ENCODE assay signal across 10 cellular contexts in the genomic region with DNA sequence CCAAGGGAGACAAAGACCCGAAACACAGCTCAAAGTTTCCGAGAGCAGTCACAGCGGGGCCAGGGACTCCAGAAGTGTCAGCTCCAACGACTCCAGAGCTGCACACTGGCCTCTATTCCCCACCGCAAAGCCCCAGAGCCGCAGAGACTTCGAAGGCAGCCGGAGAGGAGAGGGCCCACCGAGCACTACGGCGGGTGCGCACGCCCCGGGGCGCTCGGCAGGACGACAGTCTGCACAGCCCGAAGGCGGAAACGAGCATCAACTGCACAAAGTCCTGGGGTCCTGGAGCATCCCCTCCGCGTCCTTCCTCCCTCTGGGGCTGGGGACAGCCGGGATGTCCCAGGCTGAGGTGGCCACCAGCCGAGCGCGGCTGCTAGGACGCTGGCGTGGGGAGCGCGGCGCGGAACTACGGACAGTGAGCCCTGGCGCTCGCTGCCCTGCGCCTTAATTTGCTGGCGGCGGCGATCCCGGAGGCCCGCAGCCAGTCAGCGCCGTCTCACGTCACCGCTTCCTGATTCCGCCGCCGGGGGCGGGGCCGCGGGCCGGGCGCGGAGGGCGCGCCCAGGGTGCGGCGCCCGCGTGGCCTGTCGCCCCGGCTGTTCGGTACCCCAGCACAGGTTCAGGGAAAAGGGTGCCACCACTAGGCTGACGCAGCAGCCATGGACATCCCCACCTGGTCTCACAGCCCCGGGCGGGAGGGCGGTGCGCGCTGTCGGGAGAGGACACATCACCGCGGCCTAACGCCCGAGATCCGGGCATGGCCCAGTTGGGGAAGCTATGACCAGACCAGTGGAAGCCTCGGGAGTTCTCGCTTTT. TPM values are rescaled to one million over a fixed set of nuclear protein-coding genes. Genes with fewer than 3 reads are reported as not detected.
DNase-seq lines count a peak whose midpoint lies in the region; ATAC-seq and TF ChIP-seq lines count a peak whose summit lies in the region.
"Had no signal": no experiment of that assay in that cellular context is flagged by ENCODE, and none has a peak within 500 bp of the region (broad histone marks: within the 10 kb centered on the region; RNA-seq: fewer than 3 reads in every experiment).

A gene with protein sequence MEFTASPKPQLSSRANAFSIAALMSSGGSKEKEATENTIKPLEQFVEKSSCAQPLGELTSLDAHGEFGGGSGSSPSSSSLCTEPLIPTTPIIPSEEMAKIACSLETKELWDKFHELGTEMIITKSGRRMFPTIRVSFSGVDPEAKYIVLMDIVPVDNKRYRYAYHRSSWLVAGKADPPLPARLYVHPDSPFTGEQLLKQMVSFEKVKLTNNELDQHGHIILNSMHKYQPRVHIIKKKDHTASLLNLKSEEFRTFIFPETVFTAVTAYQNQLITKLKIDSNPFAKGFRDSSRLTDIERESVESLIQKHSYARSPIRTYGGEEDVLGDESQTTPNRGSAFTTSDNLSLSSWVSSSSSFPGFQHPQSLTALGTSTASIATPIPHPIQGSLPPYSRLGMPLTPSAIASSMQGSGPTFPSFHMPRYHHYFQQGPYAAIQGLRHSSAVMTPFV (minus strand): TSS at position 421 of the 816 bp plus-strand sequence. CDS start 480 bp downstream, outside the sequence.

- no peak within 1 kb of the TSS for H2BK5ac ChIP-seq in H9 (ENCODE audit: insufficient read length, low read length)

- H3K27ac Mint-ChIP-seq in H9 (no peak within 1 kb of the TSS), T-cell (no peak within 1 kb of the TSS), neural progenitor cell (no peak within 1 kb of the TSS)

- H3K27ac ChIP-seq in H9 (ENCODE audit: insufficient read length, low read depth, low read length) (no peak within 1 kb of the TSS), neural progenitor cell (no peak within 1 kb of the TSS)

- H2BK120ac ChIP-seq in H9 (ENCODE audit: low read depth, low read length, poor library complexity, severe bottlenecking) = no peak within 1 kb of the TSS

- CTCF ChIA-PET in BJ (lab: Yijun Ruan, JAX) (no interaction called here), T-cell (lab: Charles Lee) (no interaction called here)

- H3K23ac ChIP-seq in H9 (ENCODE audit: insufficient read length, low read depth, low read length) = no peak within 1 kb of the TSS

- H2AK5ac ChIP-seq in H9 (ENCODE audit: insufficient read length, low read length) = no peak within 1 kb of the TSS

- H3K9ac ChIP-seq in H9 (ENCODE audit: extremely low read depth, insufficient read length, low read length) (no peak within 1 kb of the TSS), neural progenitor cell (no peak within 1 kb of the TSS)

- H3K79me2 ChIP-seq in H9 (ENCODE audit: insufficient read depth, low read length) (no peaks in the 10 kb centered on the region), neural progenitor cell (ENCODE audit: low read depth) (no peaks in the 10 kb centered on the region)

- no peaks in the 10 kb centered on the region for H3K36me3 ChIP-seq in BJ (ENCODE audit: control insufficient read depth, insufficient read depth, low read length)
- H3K36me3 ChIP-seq in neural progenitor cell = no peaks in the 10 kb centered on the region

- H3K18ac ChIP-seq in H9 (ENCODE audit: insufficient read length, low read depth, low read length) = no peak within 1 kb of the TSS

- POLR2A ChIA-PET in BJ (lab: Charles Lee) (no interaction called here), T-cell (lab: Charles Lee) (no interaction called here)

- DNase-seq in BJ (ENCODE audit: low read depth) = no peak
- peak; percentile 79 for DNase-seq in H9
- no peak for DNase-seq in T-cell
- DNase-seq in fibroblast of pulmonary artery (ENCODE audit: low read depth) = peak; percentile 87
- peak; percentile 91 for DNase-seq in neural progenitor cell (ENCODE audit: low spot score)

- H4K8ac ChIP-seq in H9 (replicated peaks; ENCODE audit: insufficient read length, low read depth, low read length) = no peak within 1 kb of the TSS

- H3K4me1 Mint-ChIP-seq in H9 (peaks cover 35 to 54% of the 10 kb centered on the region in 2 experiments), T-cell (peaks cover 15 to 17% (median 16%) of the 10 kb centered on the region in 3 donors), neural progenitor cell (peaks cover 16% of the 10 kb centered on the region)

- no peak for TF ChIP-seq CTCF in BJ (IDR thresholded peaks at IDR 0.05; ENCODE audit: insufficient read depth, low read depth, low read length)
- no peak for TF ChIP-seq CTCF in H9 (conservative IDR thresholded peaks at IDR 0.05)
- no peak for TF ChIP-seq CTCF in fibroblast of pulmonary artery (IDR thresholded peaks at IDR 0.05; ENCODE audit: low read length, missing control alignments)
- no peak for TF ChIP-seq CTCF in neural progenitor cell (IDR thresholded peaks at IDR 0.05)

- ATAC-seq in T-cell (replicated peaks in 1 of 4) (peak; percentile 44 to 68 (median 61)), GM21381 (IDR thresholded peaks at IDR 0.05; ENCODE audit: unreplicated experiment) (no peak), HG03135 (IDR thresholded peaks at IDR 0.05; ENCODE audit: unreplicated experiment) (no peak), HG02623 (IDR thresholded peaks at IDR 0.05; ENCODE audit: unreplicated experiment) (no peak)
- ATAC-seq: HCT116 had no signal

- peaks cover 99% of the 10 kb centered on the region for H3K27me3 Mint-ChIP-seq in H9 (ENCODE audit: low read depth)
- H3K27me3 Mint-ChIP-seq in T-cell = peaks cover 76 to 82% of the 10 kb centered on the region in 2 donors
- H3K27me3 Mint-ChIP-seq in neural progenitor cell (ENCODE audit: insufficient read depth, low read depth) = peaks cover 88% of the 10 kb centered on the region

- H3K14ac ChIP-seq in H9 (ENCODE audit: insufficient read depth, low read length) = no peak within 1 kb of the TSS; the same call in 1 of the 2 replicates

- H3K9me3 Mint-ChIP-seq in H9 (peaks cover 0 to 7% of the 10 kb centered on the region in 2 experiments; a peak in 2 of 5 replicates), T-cell (peaks cover 0 to 7% (median 3%) of the 10 kb centered on the region in 3 donors), neural progenitor cell (peaks cover 10% of the 10 kb centered on the region)

- H2BK12ac ChIP-seq in H9 (ENCODE audit: insufficient read length, low read depth, low read length) = no peak within 1 kb of the TSS

- H4K20me1 ChIP-seq in H9 (ENCODE audit: control insufficient read depth, insufficient read depth, insufficient read length) (no peaks in the 10 kb centered on the region), neural progenitor cell (ENCODE audit: low read depth) (peaks cover 96% of the 10 kb centered on the region)

- H3K4me2 ChIP-seq in H9 (ENCODE audit: insufficient read depth, insufficient read length, low read length) (peak within 1 kb of the TSS; percentile 80), neural progenitor cell (peak within 1 kb of the TSS; percentile 82)

- H3K9me3 ChIP-seq in H9 (ENCODE audit: control insufficient read depth, low read depth, low read length) = no peaks in the 10 kb centered on the region
- H3K9me3 ChIP-seq in neural progenitor cell (ENCODE audit: low read depth) = no peaks in the 10 kb centered on the region

- peak within 1 kb of the TSS; percentile 66 to 85 for H3K4me3 Mint-ChIP-seq in H9
- peak within 1 kb of the TSS; percentile 47 to 65 (median 57) for H3K4me3 Mint-ChIP-seq in T-cell
- peak within 1 kb of the TSS; percentile 82 for H3K4me3 Mint-ChIP-seq in neural progenitor cell

- H4K91ac ChIP-seq in H9 (ENCODE audit: insufficient read length, low read depth, low read length) = no peak within 1 kb of the TSS

- H2AFZ ChIP-seq in H9 (ENCODE audit: low read length) = no peak within 1 kb of the TSS
- H2AFZ ChIP-seq in neural progenitor cell (replicated peaks) = peak within 1 kb of the TSS; percentile 85

- no CpG with 5 or more reads among the region's 77 CpGs for WGBS in H9 (ENCODE audit: extremely low coverage, insufficient read length, low lambda C conversion rate)

- H3K27me3 ChIP-seq in BJ (ENCODE audit: control insufficient read depth, insufficient read depth, low read length) (peaks cover 60% of the 10 kb centered on the region), H9 (ENCODE audit: insufficient read depth, low read length) (peaks cover 92% of the 10 kb centered on the region), neural progenitor cell (peaks cover 100% of the 10 kb centered on the region)

- H3K4ac ChIP-seq in H9 (ENCODE audit: low read depth, low read length) = no peak within 1 kb of the TSS

- peak within 1 kb of the TSS; percentile 35 for H3K4me3 ChIP-seq in BJ (ENCODE audit: low read depth, low read length)
- H3K4me3 ChIP-seq in fibroblast of pulmonary artery (replicated peaks; ENCODE audit: low read depth, low read length) = peak within 1 kb of the TSS; percentile 91
- H3K4me3 ChIP-seq in neural progenitor cell = peak within 1 kb of the TSS; percentile 46

- no peak within 1 kb of the TSS for H3K56ac ChIP-seq in H9 (ENCODE audit: insufficient read length, low read depth, low read length)

- H2BK15ac ChIP-seq in H9 (ENCODE audit: low read depth, low read length) = no peak within 1 kb of the TSS

- H4K5ac ChIP-seq in H9 (ENCODE audit: insufficient read length, low read depth, low read length) = no peak within 1 kb of the TSS

- peaks cover 7% of the 10 kb centered on the region for H3F3A ChIP-seq in neural progenitor cell (ENCODE audit: low read depth)

- H3K4me1 ChIP-seq in H9 (ENCODE audit: insufficient read depth, low read length) = peaks cover 3% of the 10 kb centered on the region; the same call in 1 of the 2 replicates
- peaks cover 4% of the 10 kb centered on the region for H3K4me1 ChIP-seq in neural progenitor cell

- H2BK20ac ChIP-seq in H9 (ENCODE audit: low read depth, low read length, poor library complexity, severe bottlenecking) = no peak within 1 kb of the TSS

- H3T11ph ChIP-seq in H9 (ENCODE audit: low read length) = no peak within 1 kb of the TSS

- peaks cover 27% of the 10 kb centered on the region for H3K23me2 ChIP-seq in H9 (ENCODE audit: insufficient read length, low read depth, low read length, poor library complexity, severe bottlenecking)

- H3K36me3 Mint-ChIP-seq in H9 (ENCODE audit: insufficient read depth in 1 of 3, low read depth in 3 of 3) = no peaks in the 10 kb centered on the region
- no peaks in the 10 kb centered on the region for H3K36me3 Mint-ChIP-seq in T-cell
- no peaks in the 10 kb centered on the region for H3K36me3 Mint-ChIP-seq in neural progenitor cell

- H3K79me1 ChIP-seq in H9 (ENCODE audit: insufficient read depth, low read depth, low read length, poor library complexity, severe bottlenecking) = no peaks in the 10 kb centered on the region

RNA-seq across cellular contexts. Expression of the gene that starts here (rescaled TPM):
- polyA plus RNA-seq in BJ (2011; rRNA removed) = not detected in 2 replicates
- polyA minus RNA-seq in BJ (2011; rRNA and poly(A)+ RNA removed) = 0.19 TPM in 1 of 2 replicates, not detected in the other
- total RNA-seq in H9 (2021) (not detected in 2 replicates), T-cell (under 1 TPM in 4 of 5 donors, not detected in 1; 0.19 to 0.70 (median 0.30) TPM), neural progenitor cell (ENCODE audit: low replicate concordance) (not detected in 2 replicates)
- total RNA-seq: glomerular endothelial cell had no signal

Comparison
In these comparisons a context has a peak if more than half of its experiments do, and no peak if none do; other contexts are left out.
1. Peak in DNase-seq and H3K4me2 ChIP-seq in H9; RNA of the gene not detected or under 1 TPM.
2. Peak in ATAC-seq in T-cell; RNA of the gene not detected or under 1 TPM.
3. Peak in DNase-seq, H3K4me3 ChIP-seq and H3K4me2 ChIP-seq in neural progenitor cell; RNA of the gene not detected or under 1 TPM.
4. H3K4me3 ChIP-seq: peak in every context shown above with its lines; median percentile 91 in fibroblast of pulmonary artery; 46 in neural progenitor cell; 35 in BJ.